14 cellular contexts compared by ENCODE assay signal in the genomic region with DNA sequence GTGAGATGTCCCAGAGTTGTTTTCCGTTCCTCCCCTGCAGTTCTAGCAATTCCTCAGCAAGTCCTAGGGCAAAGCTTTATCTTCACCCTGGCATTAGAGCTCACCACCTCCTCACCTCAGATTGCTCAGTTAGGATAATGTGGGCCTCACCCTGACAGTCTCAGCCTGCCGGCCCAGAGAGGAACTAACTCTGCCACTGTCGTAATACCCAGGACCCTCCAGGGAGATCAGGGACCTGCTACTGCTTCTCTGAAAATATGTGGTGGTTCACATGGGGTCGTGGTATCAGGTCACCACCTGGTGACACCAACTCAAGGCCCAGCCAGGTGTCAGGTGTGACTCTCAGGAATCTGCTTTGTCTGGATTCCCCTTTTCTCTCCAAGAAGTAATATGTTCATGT.
DNase-seq lines count a peak whose midpoint lies in the region; ATAC-seq, FAIRE-seq and TF ChIP-seq lines count a peak whose summit lies in the region.
"Had no signal": no experiment of that assay in that cellular context is flagged by ENCODE, and none has a peak within 500 bp of the region (broad histone marks: within the 10 kb centered on the region; RNA-seq: fewer than 3 reads in every experiment).

No MANE protein-coding gene starts in this region.

- DNase-seq in GF-D8 (lab: John Stamatoyannopoulos, UW) = peak; percentile 58
- no peak for DNase-seq in RWPE2 (ENCODE audit: low spot score)
- no peak for DNase-seq in keratinocyte (ENCODE audit: low read depth, low spot score)
- DNase-seq in NCI-H748 (lab: John Stamatoyannopoulos, UW; ENCODE audit: unreplicated experiment) = no peak
- DNase-seq in ovary = no peak
- no peak for DNase-seq in mesendoderm
- DNase-seq: DND-41, NCI-H2171, thyroid gland had no signal

- TF ChIP-seq CTCF in RWPE2 (IDR thresholded peaks at IDR 0.05; ENCODE audit: poor library complexity, severe bottlenecking) (no peak), keratinocyte (optimal IDR thresholded peaks at IDR 0.05 in 1 of 3, IDR thresholded peaks at IDR 0.05 in 1 of 3, conservative IDR thresholded peaks at IDR 0.05 in 1 of 3; ENCODE audit: extremely low read depth in 1 of 3, insufficient read depth in 2 of 3, low read length in 3 of 3) (no peak), ovary (IDR thresholded peaks at IDR 0.05) (no peak)

- H3K27me3 ChIP-seq in RWPE2 (ENCODE audit: insufficient read depth, poor library complexity, severe bottlenecking) (no peaks in the 10 kb centered on the region), keratinocyte (ENCODE audit: control insufficient read depth, extremely low read depth, insufficient read depth, low read length) (no peaks in the 10 kb centered on the region), skeletal muscle tissue (ENCODE audit: control insufficient read depth in 3 of 3, insufficient read depth in 3 of 3, low read length in 3 of 3) (no peaks in the 10 kb centered on the region), ovary (no peaks in the 10 kb centered on the region), mesendoderm (ENCODE audit: insufficient read depth, low read length, poor library complexity) (no peaks in the 10 kb centered on the region)
- H3K27me3 ChIP-seq: thyroid gland had no signal

- no peaks in the 10 kb centered on the region for H4K20me1 ChIP-seq in keratinocyte (ENCODE audit: control insufficient read depth, extremely low read depth, insufficient read depth, low read length)

- no peak; the same call in 2 of the 3 replicates for ATAC-seq in RWPE2 (ENCODE audit: low read depth)
- no peak for ATAC-seq in GM21825 (IDR thresholded peaks at IDR 0.05; ENCODE audit: unreplicated experiment)
- ATAC-seq: WTC11 had no signal

- H3K4me1 ChIP-seq in RWPE2 (ENCODE audit: insufficient read depth, poor library complexity, severe bottlenecking) (peaks cover 36% of the 10 kb centered on the region), keratinocyte (ENCODE audit: control insufficient read depth, extremely low read depth, insufficient read depth, low read length) (peaks cover 25% of the 10 kb centered on the region), skeletal muscle tissue (ENCODE audit: control insufficient read depth in 3 of 3, insufficient read depth in 3 of 3, low read length in 3 of 3) (peaks cover 0 to 15% (median 2%) of the 10 kb centered on the region in 3 donors), ovary (ENCODE audit: insufficient read depth) (peaks cover 1% of the 10 kb centered on the region), mesendoderm (ENCODE audit: control insufficient read depth, low read depth, low read length) (no peaks in the 10 kb centered on the region)

- dilution Hi-C loops in keratinocyte (cut with MboI; ENCODE audit: extremely low pct_ligation_motif_present, low sequenced_read_pairs) = no loop called here

- H4K8ac ChIP-seq in mesendoderm (ENCODE audit: low read depth, low read length) = no peak overlapping the region

- no peak overlapping the region for H3K56ac ChIP-seq in mesendoderm (ENCODE audit: low read length)

- no peak overlapping the region for H2BK120ac ChIP-seq in mesendoderm (ENCODE audit: low read depth, low read length)

- H2AK5ac ChIP-seq in mesendoderm (ENCODE audit: low read length) = no peak overlapping the region

- no peak overlapping the region for H3K23ac ChIP-seq in mesendoderm (ENCODE audit: low read length)

- no peak overlapping the region for H2BK5ac ChIP-seq in mesendoderm (ENCODE audit: low read length)

- H3K9me1 ChIP-seq in keratinocyte (ENCODE audit: control insufficient read depth, extremely low read depth, insufficient read depth, low read length) = no peaks in the 10 kb centered on the region

- no peak for TF ChIP-seq POLR2A in ovary (IDR thresholded peaks at IDR 0.05)

- no peak for FAIRE-seq in keratinocyte (lab: Jason Lieb, UNC)

- H3K9me3 ChIP-seq in RWPE2 (ENCODE audit: severe bottlenecking) = peaks cover 14% of the 10 kb centered on the region
- H3K9me3 ChIP-seq in keratinocyte (ENCODE audit: control insufficient read depth, low read depth, low read length) = peaks cover 29% of the 10 kb centered on the region
- H3K9me3 ChIP-seq in skeletal muscle tissue (ENCODE audit: control insufficient read depth in 3 of 3, low read length in 3 of 3) = peaks cover 0 to 2% (median 0%) of the 10 kb centered on the region in 3 donors
- H3K9me3 ChIP-seq in ovary = no peaks in the 10 kb centered on the region
- H3K9me3 ChIP-seq: thyroid gland had no signal

- intact Hi-C loops in ovary (cut with DNase I) = no loop called here

- no peak for TF ChIP-seq EP300 in ovary (IDR thresholded peaks at IDR 0.05)

- no peak overlapping the region for H3K4ac ChIP-seq in mesendoderm (ENCODE audit: low read depth, low read length)

- no peak overlapping the region for H2AFZ ChIP-seq in keratinocyte (ENCODE audit: control insufficient read depth, low read length)
- H2AFZ ChIP-seq: parathyroid adenoma had no signal

- H3K79me2 ChIP-seq in keratinocyte (ENCODE audit: control insufficient read depth, insufficient read depth, low read length) = peaks cover 18% of the 10 kb centered on the region
- no peaks in the 10 kb centered on the region for H3K79me2 ChIP-seq in mesendoderm (ENCODE audit: control insufficient read depth, insufficient read depth, low read length)

- peak overlapping the region; percentile 97 for H3K27ac ChIP-seq in RWPE2 (ENCODE audit: poor library complexity, severe bottlenecking)
- peak overlapping the region; percentile 59 for H3K27ac ChIP-seq in keratinocyte (ENCODE audit: control insufficient read depth, insufficient read depth, low read length)
- peak overlapping the region; percentile 5 for H3K27ac ChIP-seq in skeletal muscle tissue (ENCODE audit: low read depth, low read length)
- no peak overlapping the region for H3K27ac ChIP-seq in ovary
- no peak overlapping the region for H3K27ac ChIP-seq in mesendoderm (ENCODE audit: low read depth, low read length)
- H3K27ac ChIP-seq: parathyroid adenoma had no signal

- no peak overlapping the region for H3K18ac ChIP-seq in mesendoderm (ENCODE audit: low read length)

- no peak overlapping the region for H2BK15ac ChIP-seq in mesendoderm (replicated peaks; ENCODE audit: low read depth)

- H3K4me3 ChIP-seq in RWPE2 (ENCODE audit: severe bottlenecking) (no peak overlapping the region), keratinocyte (ENCODE audit: control insufficient read depth in 2 of 3, extremely low read depth in 1 of 3, insufficient read depth in 2 of 3, low read depth in 1 of 3, low read length in 3 of 3) (peak overlapping the region in 1 of 3 experiments; percentile 16), skeletal muscle tissue (ENCODE audit: low read length in 3 of 3) (no peak overlapping the region), ovary (no peak overlapping the region), mesendoderm (ENCODE audit: low read length) (no peak overlapping the region)
- H3K4me3 ChIP-seq: lung, thyroid gland had no signal

- H3K79me1 ChIP-seq in mesendoderm (ENCODE audit: low read length) = peaks cover 4% of the 10 kb centered on the region

- H3K9ac ChIP-seq in keratinocyte (ENCODE audit: control insufficient read depth, extremely low read depth, insufficient read depth, low read length) = no peak overlapping the region
- H3K9ac ChIP-seq in skeletal muscle tissue (ENCODE audit: low read depth in 1 of 3, low read length in 3 of 3) = no peak overlapping the region
- H3K9ac ChIP-seq in mesendoderm (ENCODE audit: low read length) = no peak overlapping the region
- H3K9ac ChIP-seq: parathyroid adenoma had no signal

- H3K4me2 ChIP-seq in keratinocyte (ENCODE audit: control insufficient read depth, extremely low read depth, insufficient read depth, low read depth, low read length) (no peak overlapping the region), mesendoderm (ENCODE audit: low read length) (no peak overlapping the region)

- WGBS in ovary, 3 donors = 83 to 92% (median 90%) methylated on average over 4 of the region's 4 CpGs
- WGBS in mesendoderm (ENCODE audit: extremely low coverage, insufficient coverage, low lambda C conversion rate) = no CpG with 5 or more reads among the region's 4 CpGs

- peaks cover 95% of the 10 kb centered on the region for H3K36me3 ChIP-seq in RWPE2 (ENCODE audit: low read depth)
- peaks cover 33 to 47% of the 10 kb centered on the region in 2 experiments for H3K36me3 ChIP-seq in keratinocyte (ENCODE audit: control insufficient read depth in 2 of 2, extremely low read depth in 1 of 2, insufficient read depth in 2 of 2, low read length in 2 of 2)
- H3K36me3 ChIP-seq in skeletal muscle tissue (ENCODE audit: control insufficient read depth in 3 of 3, insufficient read depth in 3 of 3, low read length in 3 of 3) = peaks cover 25 to 42% (median 38%) of the 10 kb centered on the region in 3 donors
- H3K36me3 ChIP-seq in ovary = no peaks in the 10 kb centered on the region
- peaks cover 8% of the 10 kb centered on the region for H3K36me3 ChIP-seq in mesendoderm (ENCODE audit: control insufficient read depth, insufficient read depth, low read length)

- no peak overlapping the region for H4K5ac ChIP-seq in mesendoderm (ENCODE audit: low read length)

Comparison
In these comparisons a context has a peak if more than half of its experiments do, and no peak if none do; other contexts are left out.
1. H3K27ac ChIP-seq: peak in RWPE2 (single experiment), keratinocyte (single experiment) and skeletal muscle tissue (single experiment); none in ovary (0 of 2) and mesendoderm (single experiment).